In genomic region chr5:81852277-81853004, GRCh38 we compare ENCODE assay signal across 8 cellular contexts.
DNase-seq lines count a peak whose midpoint lies in the region; ATAC-seq and TF ChIP-seq lines count a peak whose summit lies in the region.

No MANE protein-coding gene starts in this region.

- no peaks in the 10 kb centered on the region for H3K27me3 ChIP-seq in ascending aorta
- H3K27me3 ChIP-seq in iPS-15b (ENCODE audit: control insufficient read depth, insufficient read depth, low read length), result no peaks in the 10 kb centered on the region

- H3K36me3 ChIP-seq in ascending aorta, result no peaks in the 10 kb centered on the region
- H3K36me3 ChIP-seq in iPS-15b (ENCODE audit: control insufficient read depth, insufficient read depth, low read length), result no peaks in the 10 kb centered on the region

- intact Hi-C loops in ascending aorta (cut with DNase I), result loop anchor here (5.0 kb wide), 1 partner anchor 425 kb away; no protein-coding TSS in a partner anchor

- H3K27ac ChIP-seq in ascending aorta, result peak overlapping the region; percentile 88 to 90

- H3K4me3 ChIP-seq in ascending aorta (peak overlapping the region; percentile 59 to 73), iPS-15b (ENCODE audit: low read depth, low read length) (peak overlapping the region; percentile 71), skeletal muscle cell (ENCODE audit: low read depth, low read length) (peak overlapping the region; percentile 40)

- no peak for TF ChIP-seq CTCF in ascending aorta (IDR thresholded peaks at IDR 0.05)

- H3K4me1 ChIP-seq in ascending aorta (peaks cover 3 to 38% of the 10 kb centered on the region in 2 donors), iPS-15b (ENCODE audit: control insufficient read depth, insufficient read depth, low read length) (peaks cover 47% of the 10 kb centered on the region)

- ATAC-seq in GM19463 (IDR thresholded peaks at IDR 0.05; ENCODE audit: unreplicated experiment) (no peak), GM19452 (IDR thresholded peaks at IDR 0.05; ENCODE audit: unreplicated experiment) (no peak)

- H3K9me3 ChIP-seq in ascending aorta, result no peaks in the 10 kb centered on the region
- H3K9me3 ChIP-seq in iPS-15b (ENCODE audit: control insufficient read depth, insufficient read depth, low read length), result no peaks in the 10 kb centered on the region

- peak overlapping the region; percentile 29 for H3K9ac ChIP-seq in iPS-15b (ENCODE audit: low read depth, low read length)

- peak; percentile 25 for DNase-seq in stimulated activated CD4-positive, alpha-beta T cell treated with anti-CD3 and anti-CD28 coated beads, Interleukin-15, amount 100 ng/mL, for 24 hours
- no peak for DNase-seq in stimulated activated CD4-positive, alpha-beta T cell treated with anti-CD3 and anti-CD28 coated beads, Interleukin-12 subunit alpha, Interleukin-12 subunit beta, amount 100 ng/mL, for 4 hours
- DNase-seq in NCI-H345 treated with DMSO at 0.1 percent for 48 hours (lab: John Stamatoyannopoulos, UW; ENCODE audit: unreplicated experiment) (peak; percentile 39), ascending aorta (ENCODE audit: low spot score in 2 of 2) (no peak), skeletal muscle cell (ENCODE audit: low read depth) (no peak)

Comparison
In these comparisons a context has a peak if more than half of its experiments do, and no peak if none do; other contexts are left out.
1. DNase-seq: peak in stimulated activated CD4-positive, alpha-beta T cell treated with anti-CD3 and anti-CD28 coated beads, Interleukin-15, amount 100 ng/mL, for 24 hours (single experiment) and NCI-H345 treated with DMSO at 0.1 percent for 48 hours (single experiment); none in stimulated activated CD4-positive, alpha-beta T cell treated with anti-CD3 and anti-CD28 coated beads, Interleukin-12 subunit alpha, Interleukin-12 subunit beta, amount 100 ng/mL, for 4 hours (single experiment), ascending aorta (0 of 2) and skeletal muscle cell (single experiment).
2. Peak in every context shown above with its lines, with median percentiles within 50 percentile points of each other: H3K4me3 ChIP-seq.